ENCODE assay signal across 8 cellular contexts in the genomic region with DNA sequence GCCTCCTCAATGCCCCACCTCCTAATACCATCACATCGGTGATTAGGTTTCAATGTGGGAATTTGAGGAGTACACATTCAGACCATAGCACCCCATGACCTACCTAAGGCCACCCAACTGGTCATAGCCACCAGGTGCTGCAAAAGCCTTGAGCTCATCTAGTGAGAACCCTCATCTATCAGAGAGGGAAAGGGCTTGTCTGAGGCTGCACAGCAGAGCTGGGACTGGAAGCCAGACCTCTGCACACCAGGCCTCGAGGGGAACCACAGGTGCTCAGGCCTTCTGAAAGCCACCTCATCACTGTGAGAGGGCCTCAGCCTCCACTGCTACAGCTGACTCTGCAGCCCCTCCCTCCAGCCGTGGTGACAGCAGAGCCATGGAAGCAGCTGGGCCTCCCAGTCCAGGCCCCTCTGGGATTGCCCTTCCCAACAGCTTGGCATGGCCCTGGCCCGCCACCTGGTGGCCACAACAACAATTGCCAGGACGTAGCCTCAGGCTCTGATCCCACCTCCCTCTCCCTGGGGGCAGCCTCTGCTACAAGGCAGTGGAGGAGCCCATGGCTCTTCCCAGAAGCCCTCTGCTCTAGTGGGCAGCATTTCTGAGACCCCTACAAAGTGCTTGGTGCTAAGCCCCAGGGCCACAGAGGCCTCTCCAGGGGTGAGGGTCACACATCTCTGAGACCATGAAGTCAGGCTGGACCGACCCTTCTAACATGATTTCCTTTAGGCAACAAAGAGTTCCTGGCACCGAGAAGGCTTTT. TPM values are rescaled to one million over a fixed set of nuclear protein-coding genes. Genes with fewer than 3 reads are reported as not detected.
DNase-seq lines count a peak whose midpoint lies in the region; ATAC-seq and TF ChIP-seq lines count a peak whose summit lies in the region.

No MANE protein-coding gene starts in this region.

- no peak overlapping the region for H3K27ac ChIP-seq in left ventricle myocardium inferior (replicated peaks)

- ATAC-seq in GM18502 (IDR thresholded peaks at IDR 0.05; ENCODE audit: poor library complexity, unreplicated experiment) (peak; percentile 46), sciatic nerve (peak; percentile 86), HG03565 (IDR thresholded peaks at IDR 0.05; ENCODE audit: unreplicated experiment) (no peak)

- intact Hi-C loops in left ventricle myocardium inferior (cut with micrococcal nuclease), result no loop called here
- intact Hi-C loops in sciatic nerve (cut with DNase I), result loop anchor here (5.0 kb wide), 1 partner anchor 187 kb away; no protein-coding TSS in a partner anchor

- H3K36me3 ChIP-seq in left ventricle myocardium inferior, result no peaks in the 10 kb centered on the region

- H3K27me3 ChIP-seq in left ventricle myocardium inferior (ENCODE audit: low read depth), result peaks cover 14% of the 10 kb centered on the region

- peak; percentile 95 for TF ChIP-seq CTCF in left ventricle myocardium inferior (IDR thresholded peaks at IDR 0.05; ENCODE audit: borderline replicate concordance)

- DNase-seq in A172 (ENCODE audit: low spot score), result peak; percentile 65
- peak; percentile 85 for DNase-seq in NCI-H1105 (lab: John Stamatoyannopoulos, UW)
- peak; percentile 22 to 65 for DNase-seq in SW 1271 (lab: John Stamatoyannopoulos, UW)
- DNase-seq in amniotic epithelial cell (ENCODE audit: low read depth), result peak; percentile 44
- DNase-seq in left ventricle myocardium inferior, result peak; percentile 82
- peak; percentile 86 for DNase-seq in sciatic nerve (ENCODE audit: low spot score)

- no peaks in the 10 kb centered on the region for H3K9me3 ChIP-seq in left ventricle myocardium inferior (replicated peaks)

- H3K4me3 ChIP-seq in left ventricle myocardium inferior, result no peak overlapping the region

- peaks cover 18% of the 10 kb centered on the region for H3K4me1 ChIP-seq in left ventricle myocardium inferior

RNA-seq across cellular contexts. Expression of gene PRDM11, which starts 41.0 kb away (rescaled TPM):
- total RNA-seq in A172 (2014; rRNA removed; shearing (Covaris generic)), result 7.6 and 10.1 TPM in 2 replicates
- total RNA-seq in left ventricle myocardium inferior (17.2 TPM), sciatic nerve (21.6 TPM)
